ENCODE assay signal across 14 cellular contexts in genomic region chr4:42630908-42631307, GRCh38. TPM values are rescaled to one million over a fixed set of nuclear protein-coding genes. Genes with fewer than 3 reads are reported as not detected.
DNase-seq lines count a peak whose midpoint lies in the region; ATAC-seq and TF ChIP-seq lines count a peak whose summit lies in the region.
"Had no signal": no experiment of that assay in that cellular context is flagged by ENCODE, and none has a peak within 500 bp of the region (broad histone marks: within the 10 kb centered on the region; RNA-seq: fewer than 3 reads in every experiment).

No MANE protein-coding gene starts in this region.

- no peak for ATAC-seq in activated naive CD8-positive, alpha-beta T cell treated with anti-CD3 and anti-CD28 coated beads, Interleukin-2, amount 50 U/mL, for 24 hours
- no peak for ATAC-seq in stimulated activated effector memory CD8-positive, alpha-beta T cell treated with anti-CD3 and anti-CD28 coated beads, Interleukin-12 subunit alpha, Interleukin-12 subunit beta, amount 100 ng/mL, for 72 hours
- ATAC-seq: GM12878, HepG2 had no signal

- CTCF ChIA-PET in RWPE1 (lab: Yijun Ruan, JAX), result no interaction called here

- POLR2A ChIA-PET in RWPE1 (lab: Yijun Ruan, JAX; ENCODE audit: low non-redundant PET), result no interaction called here

- no peak for TF ChIP-seq CTCF in RWPE1 (conservative IDR thresholded peaks at IDR 0.05; ENCODE audit: low read depth)

- peaks cover 92% of the 10 kb centered on the region for H3K4me1 Mint-ChIP-seq in activated naive CD8-positive, alpha-beta T cell (ENCODE audit: low read depth)
- H3K4me1 Mint-ChIP-seq in activated naive CD8-positive, alpha-beta T cell treated with anti-CD3 and anti-CD28 coated beads, Interleukin-2, amount 50 U/mL, for 24 hours, result peaks cover 86% of the 10 kb centered on the region
- peaks cover 67% of the 10 kb centered on the region for H3K4me1 Mint-ChIP-seq in stimulated activated effector memory CD8-positive, alpha-beta T cell treated with anti-CD3 and anti-CD28 coated beads, Interleukin-12 subunit alpha, Interleukin-12 subunit beta, amount 100 ng/mL, for 72 hours

- H3K27ac Mint-ChIP-seq in activated naive CD8-positive, alpha-beta T cell, result peak overlapping the region; percentile 71
- no peak overlapping the region for H3K27ac Mint-ChIP-seq in activated naive CD8-positive, alpha-beta T cell treated with anti-CD3 and anti-CD28 coated beads, Interleukin-2, amount 50 U/mL, for 24 hours
- H3K27ac Mint-ChIP-seq in stimulated activated effector memory CD8-positive, alpha-beta T cell treated with anti-CD3 and anti-CD28 coated beads, Interleukin-12 subunit alpha, Interleukin-12 subunit beta, amount 100 ng/mL, for 72 hours, result peak overlapping the region; percentile 13
- H3K27ac Mint-ChIP-seq: H9 had no signal

- DNase-seq in activated naive CD8-positive, alpha-beta T cell treated with anti-CD3 and anti-CD28 coated beads, Interleukin-2, amount 50 U/mL, for 24 hours, result no peak
- DNase-seq in kidney tubule cell (ENCODE audit: low spot score), result peak; percentile 41
- no peak for DNase-seq in stimulated activated effector memory CD8-positive, alpha-beta T cell treated with anti-CD3 and anti-CD28 coated beads, Interleukin-12 subunit alpha, Interleukin-12 subunit beta, amount 100 ng/mL, for 72 hours (ENCODE audit: low spot score in 2 of 2)
- DNase-seq in RWPE1 (ENCODE audit: low spot score), result no peak
- DNase-seq in activated CD4-positive, alpha-beta T cell treated with anti-CD3 and anti-CD28 coated beads, Interleukin-2, amount 50 U/mL, for 1 hour, result no peak
- DNase-seq in SK-N-DZ (ENCODE audit: low spot score), result no peak
- DNase-seq: ACHN; CD4-positive, CD25-positive, alpha-beta regulatory T cell; DMS79; GOT3; H9 had no signal

- no peak overlapping the region for H3K27ac ChIP-seq in RWPE1

- no peaks in the 10 kb centered on the region for H3K27me3 Mint-ChIP-seq in activated naive CD8-positive, alpha-beta T cell
- H3K27me3 Mint-ChIP-seq in activated naive CD8-positive, alpha-beta T cell treated with anti-CD3 and anti-CD28 coated beads, Interleukin-2, amount 50 U/mL, for 24 hours, result no peaks in the 10 kb centered on the region
- H3K27me3 Mint-ChIP-seq: CD4-positive, CD25-positive, alpha-beta regulatory T cell had no signal

- peaks cover 12% of the 10 kb centered on the region for H3K36me3 Mint-ChIP-seq in activated naive CD8-positive, alpha-beta T cell
- peaks cover 11% of the 10 kb centered on the region for H3K36me3 Mint-ChIP-seq in activated naive CD8-positive, alpha-beta T cell treated with anti-CD3 and anti-CD28 coated beads, Interleukin-2, amount 50 U/mL, for 24 hours (ENCODE audit: low read depth)
- peaks cover 19% of the 10 kb centered on the region for H3K36me3 Mint-ChIP-seq in stimulated activated effector memory CD8-positive, alpha-beta T cell treated with anti-CD3 and anti-CD28 coated beads, Interleukin-12 subunit alpha, Interleukin-12 subunit beta, amount 100 ng/mL, for 72 hours

- no peak overlapping the region for H3K4me3 Mint-ChIP-seq in activated naive CD8-positive, alpha-beta T cell
- no peak overlapping the region for H3K4me3 Mint-ChIP-seq in activated naive CD8-positive, alpha-beta T cell treated with anti-CD3 and anti-CD28 coated beads, Interleukin-2, amount 50 U/mL, for 24 hours
- H3K4me3 Mint-ChIP-seq in stimulated activated effector memory CD8-positive, alpha-beta T cell treated with anti-CD3 and anti-CD28 coated beads, Interleukin-12 subunit alpha, Interleukin-12 subunit beta, amount 100 ng/mL, for 72 hours, result no peak overlapping the region
- H3K4me3 Mint-ChIP-seq: H9 had no signal

- H3K9me3 Mint-ChIP-seq in activated naive CD8-positive, alpha-beta T cell (ENCODE audit: low read depth), result no peaks in the 10 kb centered on the region
- no peaks in the 10 kb centered on the region for H3K9me3 Mint-ChIP-seq in activated naive CD8-positive, alpha-beta T cell treated with anti-CD3 and anti-CD28 coated beads, Interleukin-2, amount 50 U/mL, for 24 hours
- no peaks in the 10 kb centered on the region for H3K9me3 Mint-ChIP-seq in stimulated activated effector memory CD8-positive, alpha-beta T cell treated with anti-CD3 and anti-CD28 coated beads, Interleukin-12 subunit alpha, Interleukin-12 subunit beta, amount 100 ng/mL, for 72 hours
- H3K9me3 Mint-ChIP-seq: H9 had no signal

RNA-seq across cellular contexts. Expression of gene ATP8A1, which starts 26.0 kb away (rescaled TPM):
- polyA plus RNA-seq in SK-N-DZ (2014; cell fraction: cytosol; rRNA removed), result 27.6 and 35.1 TPM in 2 replicates
- 45.9 and 51.7 TPM in 2 replicates for polyA plus RNA-seq in SK-N-DZ (2014; cell fraction: nucleus; rRNA removed)
